Comparison of ENCODE assay signal across 8 cellular contexts in genomic region chr7:38463277-38464224, GRCh38.
DNase-seq lines count a peak whose midpoint lies in the region; ATAC-seq and TF ChIP-seq lines count a peak whose summit lies in the region.

No MANE protein-coding gene starts in this region.

- TF ChIP-seq CTCF in AG09309 (IDR thresholded peaks at IDR 0.05; ENCODE audit: control insufficient read depth, insufficient read depth, low read depth, low read length, missing control alignments) (no peak), progenitor cell of endocrine pancreas (IDR thresholded peaks at IDR 0.05; ENCODE audit: unreplicated experiment) (no peak)

- H3K4me1 Mint-ChIP-seq in progenitor cell of endocrine pancreas (ENCODE audit: low read depth) = no peaks in the 10 kb centered on the region

- H3K27me3 Mint-ChIP-seq in progenitor cell of endocrine pancreas = no peaks in the 10 kb centered on the region

- ATAC-seq in GM19397 (IDR thresholded peaks at IDR 0.05; ENCODE audit: unreplicated experiment) (peak; percentile 88), HG03457 (IDR thresholded peaks at IDR 0.05; ENCODE audit: unreplicated experiment) (peak; percentile 72)

- no peak overlapping the region for H3K27ac Mint-ChIP-seq in progenitor cell of endocrine pancreas

- peak overlapping the region; percentile 19 for H3K27ac ChIP-seq in cingulate gyrus (ENCODE audit: low read depth, low read length)

- DNase-seq in AG09309 (ENCODE audit: low read depth) (peak; percentile 28), progenitor cell of endocrine pancreas (ENCODE audit: low spot score, unreplicated experiment) (no peak), germinal center (ENCODE audit: low spot score) (no peak)
- peak; percentile 75 to 82 for DNase-seq in activated CD4-positive, alpha-beta T cell treated with anti-CD3 and anti-CD28 coated beads for 4 hours
- DNase-seq in stimulated activated CD4-positive, alpha-beta T cell treated with anti-CD3 and anti-CD28 coated beads, Interleukin-12 subunit alpha, Interleukin-12 subunit beta, amount 100 ng/mL, for 48 hours (ENCODE audit: low read depth in 2 of 3, low spot score in 1 of 3) = peak; percentile 74 to 83 (median 76)

- H3K4me3 Mint-ChIP-seq in progenitor cell of endocrine pancreas (ENCODE audit: low read depth) = no peak overlapping the region

- no peaks in the 10 kb centered on the region for H3K36me3 Mint-ChIP-seq in progenitor cell of endocrine pancreas (ENCODE audit: insufficient read depth)

- peaks cover 5% of the 10 kb centered on the region for H3K9me3 Mint-ChIP-seq in progenitor cell of endocrine pancreas (ENCODE audit: low read depth)

- H3K4me3 ChIP-seq in AG09309 (ENCODE audit: control insufficient read depth, low read depth, low read length) = no peak overlapping the region

Comparison
In these comparisons a context has a peak if more than half of its experiments do, and no peak if none do; other contexts are left out.
1. DNase-seq: peak in AG09309 (single experiment), activated CD4-positive, alpha-beta T cell treated with anti-CD3 and anti-CD28 coated beads for 4 hours (2 of 2) and stimulated activated CD4-positive, alpha-beta T cell treated with anti-CD3 and anti-CD28 coated beads, Interleukin-12 subunit alpha, Interleukin-12 subunit beta, amount 100 ng/mL, for 48 hours (3 of 3); none in progenitor cell of endocrine pancreas (single experiment) and germinal center (single experiment).